In the genomic region with DNA sequence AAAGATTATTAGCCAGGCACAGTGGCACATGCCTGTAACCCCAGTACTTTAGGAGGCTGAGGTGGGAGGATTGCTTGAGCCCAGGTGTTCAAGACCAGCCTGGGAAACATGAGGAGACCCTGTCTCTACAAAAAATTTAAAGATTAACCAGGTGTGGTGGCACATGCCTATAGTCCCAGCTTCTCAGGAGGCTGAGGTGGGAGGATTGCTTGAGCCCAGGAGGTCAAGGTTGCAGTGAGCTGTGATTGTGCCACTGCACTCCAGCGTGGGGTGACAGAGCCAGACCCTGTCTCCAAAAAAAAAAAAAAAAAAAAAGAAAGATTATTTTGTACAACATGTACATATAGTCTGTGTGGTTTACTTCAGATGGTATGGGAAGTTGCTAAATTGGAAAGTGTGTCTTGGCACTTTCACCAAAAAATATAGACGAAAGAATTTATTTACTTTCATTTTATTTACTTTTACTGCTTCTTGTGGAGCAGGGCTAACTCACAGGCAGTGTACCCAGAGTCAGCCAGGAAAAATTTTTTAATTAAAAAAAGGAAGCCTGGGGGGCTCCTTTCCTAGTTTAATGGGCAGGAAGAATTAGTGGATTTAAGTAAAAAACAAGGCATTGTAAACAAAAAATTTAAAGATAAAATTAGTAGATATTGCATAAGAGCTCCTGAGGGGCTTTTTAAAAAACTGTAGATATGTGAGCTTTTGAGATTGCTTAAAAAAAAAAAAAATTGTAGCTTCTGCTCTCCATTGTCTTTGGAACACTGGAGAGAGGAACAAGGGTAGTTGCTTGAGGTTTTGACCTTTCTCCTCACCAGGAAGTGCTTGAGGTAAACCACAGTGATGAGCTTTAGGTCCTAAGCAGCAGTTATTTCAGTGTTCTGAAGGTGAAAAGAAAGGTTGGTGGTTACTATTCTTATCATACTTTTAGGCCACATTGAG, we compare ENCODE assay signal across 8 cellular contexts. TPM values are rescaled to one million over a fixed set of nuclear protein-coding genes. Genes with fewer than 3 reads are reported as not detected.
A peak's percentile ranks its signal among the peaks of the same experiment; 100 is the strongest.
DNase-seq lines count a peak whose midpoint lies in the region; ATAC-seq and TF ChIP-seq lines count a peak whose summit lies in the region.

No MANE protein-coding gene starts in this region.

- H3K18ac ChIP-seq in mesendoderm (ENCODE audit: low read length): no peak overlapping the region

- H3K4me3 ChIP-seq in GM12864 (ENCODE audit: low read depth, low read length) (no peak overlapping the region; the same call in 1 of the 2 replicates), mesendoderm (ENCODE audit: low read length) (no peak overlapping the region)

- no peaks in the 10 kb centered on the region for H3K27me3 Mint-ChIP-seq in dendritic cell treated with granulocyte-macrophage colony-stimulating factor and Interleukin-4, amounts not matched to agents 40 ng/mL and 50 ng/mL, for 4 days

- intact Hi-C loops in dendritic cell treated with granulocyte-macrophage colony-stimulating factor and Interleukin-4, amounts not matched to agents 40 ng/mL and 50 ng/mL, for 4 days (cut with micrococcal nuclease): no loop called here

- peak; percentile 62 for DNase-seq in GM12864 (ENCODE audit: low read depth)
- DNase-seq in NCI-H1694 (lab: John Stamatoyannopoulos, UW): no peak
- no peak for DNase-seq in mesendoderm
- no peak for DNase-seq in NCI-H526 (lab: John Stamatoyannopoulos, UW)

- H3K23ac ChIP-seq in mesendoderm (ENCODE audit: low read length): no peak overlapping the region

- H3K4me1 ChIP-seq in mesendoderm (ENCODE audit: control insufficient read depth, low read depth, low read length): no peaks in the 10 kb centered on the region

- H3K36me3 Mint-ChIP-seq in dendritic cell treated with granulocyte-macrophage colony-stimulating factor and Interleukin-4, amounts not matched to agents 40 ng/mL and 50 ng/mL, for 4 days (ENCODE audit: low read depth): peaks cover 78% of the 10 kb centered on the region

- peak; percentile 95 for ATAC-seq in GM21515 (IDR thresholded peaks at IDR 0.05; ENCODE audit: unreplicated experiment)
- ATAC-seq in esophagus mucosa: no peak

- H3K9me3 ChIP-seq in KOPT-K1 (ENCODE audit: insufficient read depth, low read length, poor library complexity, severe bottlenecking): no peaks in the 10 kb centered on the region

- no peak overlapping the region for H3K9ac ChIP-seq in mesendoderm (ENCODE audit: low read length)

- no peak overlapping the region for H2AK5ac ChIP-seq in mesendoderm (ENCODE audit: low read length)

- no peak overlapping the region for H2BK120ac ChIP-seq in mesendoderm (ENCODE audit: low read depth, low read length)

- H3K79me1 ChIP-seq in mesendoderm (ENCODE audit: low read length): no peaks in the 10 kb centered on the region

- H2BK15ac ChIP-seq in mesendoderm (replicated peaks; ENCODE audit: low read depth): no peak overlapping the region

- H3K27me3 ChIP-seq in mesendoderm (ENCODE audit: insufficient read depth, low read length, poor library complexity): no peaks in the 10 kb centered on the region

- H4K8ac ChIP-seq in mesendoderm (ENCODE audit: low read depth, low read length): no peak overlapping the region

- no peaks in the 10 kb centered on the region for H3K9me3 Mint-ChIP-seq in dendritic cell treated with granulocyte-macrophage colony-stimulating factor and Interleukin-4, amounts not matched to agents 40 ng/mL and 50 ng/mL, for 4 days

- no peak overlapping the region for H3K4me2 ChIP-seq in mesendoderm (ENCODE audit: low read length)

- no peak overlapping the region for H2BK5ac ChIP-seq in mesendoderm (ENCODE audit: low read length)

- H3K79me2 ChIP-seq in mesendoderm (ENCODE audit: control insufficient read depth, insufficient read depth, low read length): no peaks in the 10 kb centered on the region

- H3K4ac ChIP-seq in mesendoderm (ENCODE audit: low read depth, low read length): no peak overlapping the region

- no CpG with 5 or more reads among the region's 2 CpGs for WGBS in mesendoderm (ENCODE audit: extremely low coverage, insufficient coverage, low lambda C conversion rate)

- H3K4me3 Mint-ChIP-seq in dendritic cell treated with granulocyte-macrophage colony-stimulating factor and Interleukin-4, amounts not matched to agents 40 ng/mL and 50 ng/mL, for 4 days: no peak overlapping the region

- peak overlapping the region; percentile 67 for H3K27ac ChIP-seq in KOPT-K1 (ENCODE audit: low read depth, low read length, poor library complexity, severe bottlenecking)
- H3K27ac ChIP-seq in mesendoderm (ENCODE audit: low read depth, low read length): no peak overlapping the region

- peaks cover 16% of the 10 kb centered on the region for H3K4me1 Mint-ChIP-seq in dendritic cell treated with granulocyte-macrophage colony-stimulating factor and Interleukin-4, amounts not matched to agents 40 ng/mL and 50 ng/mL, for 4 days (ENCODE audit: low read depth)

- H4K5ac ChIP-seq in mesendoderm (ENCODE audit: low read length): no peak overlapping the region

- H3K56ac ChIP-seq in mesendoderm (ENCODE audit: low read length): no peak overlapping the region

- peak overlapping the region; percentile 25 for H3K27ac Mint-ChIP-seq in dendritic cell treated with granulocyte-macrophage colony-stimulating factor and Interleukin-4, amounts not matched to agents 40 ng/mL and 50 ng/mL, for 4 days

- no peak for TF ChIP-seq CTCF in GM12864 (IDR thresholded peaks at IDR 0.05; ENCODE audit: low read depth, low read length, missing control alignments)

- H3K36me3 ChIP-seq in KOPT-K1 (ENCODE audit: insufficient read depth, low read length) (peaks cover 28% of the 10 kb centered on the region), mesendoderm (ENCODE audit: control insufficient read depth, insufficient read depth, low read length) (no peaks in the 10 kb centered on the region)

RNA-seq across cellular contexts. Expression of a gene that starts 44.6 kb away (rescaled TPM):
- total RNA-seq in esophagus mucosa: 356 TPM
- 256 TPM for polyA plus RNA-seq in mesendoderm (2013, experiment 1 of 2)
- 253 TPM for polyA plus RNA-seq in mesendoderm (2013, experiment 2 of 2)

RNA-seq across cellular contexts. Expression of a gene that starts 54.5 kb away (rescaled TPM):
- total RNA-seq in esophagus mucosa: 29.6 TPM
- polyA plus RNA-seq in mesendoderm (2013, experiment 1 of 2): 7.3 TPM
- polyA plus RNA-seq in mesendoderm (2013, experiment 2 of 2): 7.9 TPM
